ENCODE assay signal across 9 cellular contexts in the genomic region with DNA sequence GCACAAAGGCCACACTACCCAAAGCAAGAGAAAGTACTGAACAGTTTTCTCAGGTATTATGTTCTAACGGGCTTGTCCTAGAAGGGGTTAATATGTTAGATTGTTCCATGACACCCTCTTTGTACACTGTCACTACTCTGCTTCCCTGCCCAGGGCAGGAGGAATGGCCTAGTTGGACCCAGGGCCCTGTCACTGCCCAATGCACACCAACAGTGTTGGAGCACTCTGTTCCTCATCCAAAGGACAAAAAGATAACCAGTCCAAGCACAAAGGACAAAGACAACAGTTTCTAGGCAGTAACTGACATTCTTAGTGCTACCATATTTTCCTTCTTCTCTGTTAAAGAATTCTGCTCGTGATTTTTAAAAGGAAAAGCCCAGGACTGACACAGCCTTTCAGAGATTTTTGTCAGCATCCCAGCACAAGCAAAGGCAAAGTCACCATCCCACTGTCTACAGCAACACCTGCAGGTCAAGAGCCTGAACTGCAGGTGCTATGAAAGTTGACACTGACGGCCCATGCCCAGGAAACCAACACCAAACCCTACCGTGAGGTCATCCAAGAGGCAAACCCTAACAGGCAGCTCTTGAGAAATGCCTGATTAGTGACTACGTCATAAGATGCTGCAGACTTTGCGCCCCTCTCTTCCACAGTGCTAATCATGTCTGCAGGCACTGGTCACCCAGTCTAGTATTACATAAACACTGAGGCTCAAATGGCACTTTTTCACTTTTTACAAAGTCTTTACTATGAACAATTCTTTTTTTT. TPM values are rescaled to one million over a fixed set of nuclear protein-coding genes. Genes with fewer than 3 reads are reported as not detected.
DNase-seq lines count a peak whose midpoint lies in the region; ATAC-seq, FAIRE-seq and TF ChIP-seq lines count a peak whose summit lies in the region.
"Had no signal": no experiment of that assay in that cellular context is flagged by ENCODE, and none has a peak within 500 bp of the region (broad histone marks: within the 10 kb centered on the region; RNA-seq: fewer than 3 reads in every experiment).

No MANE protein-coding gene starts in this region.

- intact Hi-C loops in activated naive CD4-positive, alpha-beta T cell treated with anti-CD3 and anti-CD28 coated beads for 36 hours (cut with micrococcal nuclease) = loop anchor here (1.0 to 5.0 kb wide), 5 partner anchors 46 to 455 kb away; no protein-coding TSS in a partner anchor
- intact Hi-C loops in pancreas (cut with DNase I) = loop anchor here in 1 of 3 donors (5.0 kb wide), 1 partner anchor 235 kb away; no protein-coding TSS in a partner anchor

- ATAC-seq in GM21529 (IDR thresholded peaks at IDR 0.05; ENCODE audit: unreplicated experiment) = peak; percentile 87
- peak; percentile 84 to 98 (median 96) for ATAC-seq in pancreas

- peak; percentile 95 for TF ChIP-seq CTCF in LNCAP (IDR thresholded peaks at IDR 0.05)
- peak; percentile 69 to 82 (median 74) for TF ChIP-seq CTCF in pancreas (IDR thresholded peaks at IDR 0.05)

- H3K4me1 Mint-ChIP-seq in activated naive CD4-positive, alpha-beta T cell treated with anti-CD3 and anti-CD28 coated beads for 36 hours (ENCODE audit: low read depth) = peaks cover 33% of the 10 kb centered on the region

- H3K27ac ChIP-seq in pancreas = no peak overlapping the region

- H3K27me3 Mint-ChIP-seq in activated naive CD4-positive, alpha-beta T cell treated with anti-CD3 and anti-CD28 coated beads for 36 hours (ENCODE audit: low read depth) = no peaks in the 10 kb centered on the region

- no peaks in the 10 kb centered on the region for H3K9me3 Mint-ChIP-seq in activated naive CD4-positive, alpha-beta T cell treated with anti-CD3 and anti-CD28 coated beads for 36 hours

- no peaks in the 10 kb centered on the region for H3K27me3 ChIP-seq in pancreas

- no peak overlapping the region for H3K27ac Mint-ChIP-seq in activated naive CD4-positive, alpha-beta T cell treated with anti-CD3 and anti-CD28 coated beads for 36 hours

- no peak for FAIRE-seq in pancreas (lab: Jason Lieb, UNC)
- FAIRE-seq: colon had no signal

- H3K4me3 ChIP-seq in pancreas = no peak overlapping the region

- peaks cover 42% of the 10 kb centered on the region for H3K36me3 Mint-ChIP-seq in activated naive CD4-positive, alpha-beta T cell treated with anti-CD3 and anti-CD28 coated beads for 36 hours (ENCODE audit: low read depth)

- H3K4me3 Mint-ChIP-seq in activated naive CD4-positive, alpha-beta T cell treated with anti-CD3 and anti-CD28 coated beads for 36 hours = no peak overlapping the region

- 35 to 36% methylated on average over 6 of the region's 6 CpGs for WGBS in pancreas, 2 donors

- peak; percentile 94 for DNase-seq in DMS53 (lab: John Stamatoyannopoulos, UW)
- DNase-seq in SK-N-DZ (ENCODE audit: low spot score) = peak; percentile 46
- DNase-seq in activated naive CD4-positive, alpha-beta T cell treated with anti-CD3 and anti-CD28 coated beads for 36 hours = peak; percentile 70
- peak; percentile 66 for DNase-seq in globus pallidus (ENCODE audit: low spot score)
- peak in 5 of 6 donors; percentile 17 to 67 (median 40) for DNase-seq in pancreas
- peak; percentile 50 for DNase-seq in ureter (ENCODE audit: low spot score)

- H3K9me3 ChIP-seq in pancreas = no peaks in the 10 kb centered on the region

- CTCF ChIA-PET in activated naive CD4-positive, alpha-beta T cell treated with anti-CD3 and anti-CD28 coated beads for 36 hours (lab: Charles Lee) = interaction anchor here (0.6 to 1.5 kb wide), 6 partner anchors 11 to 321 kb away, joined by 3 to 5 read pairs (median 4); no protein-coding TSS in a partner anchor

- H3K36me3 ChIP-seq in pancreas = peaks cover 0 to 25% (median under 1%) of the 10 kb centered on the region in 3 donors

- H3K4me1 ChIP-seq in pancreas = peaks cover 0 to 2% (median 0%) of the 10 kb centered on the region in 3 donors

RNA-seq across cellular contexts. Expression of gene NUDCD3, which starts 13.2 kb away (rescaled TPM):
- 51.3 and 58.5 TPM in 2 replicates for polyA plus RNA-seq in SK-N-DZ (2014; cell fraction: cytosol; rRNA removed)
- polyA plus RNA-seq in SK-N-DZ (2014; cell fraction: nucleus; rRNA removed) = 20.3 and 36.3 TPM in 2 replicates
- total RNA-seq in activated naive CD4-positive, alpha-beta T cell treated with anti-CD3 and anti-CD28 coated beads for 36 hours = 10 to 100 TPM; 81.1 to 81.8 TPM
- total RNA-seq in pancreas (10 to 100 TPM; 32.9 to 62.1 (median 37.2) TPM), ureter (131 TPM)
- 10 to 100 TPM; 22.4 to 24.1 TPM for polyA plus RNA-seq in pancreas

Comparison
In these comparisons a context has a peak if more than half of its experiments do, and no peak if none do; other contexts are left out.
1. DNase-seq: peak in every context shown above with its lines; median percentile 94 in DMS53; 70 in activated naive CD4-positive, alpha-beta T cell treated with anti-CD3 and anti-CD28 coated beads for 36 hours; 66 in globus pallidus; 50 in ureter; 46 in SK-N-DZ; 40 in pancreas.